ENCODE assay signal across 8 cellular contexts in the genomic region with DNA sequence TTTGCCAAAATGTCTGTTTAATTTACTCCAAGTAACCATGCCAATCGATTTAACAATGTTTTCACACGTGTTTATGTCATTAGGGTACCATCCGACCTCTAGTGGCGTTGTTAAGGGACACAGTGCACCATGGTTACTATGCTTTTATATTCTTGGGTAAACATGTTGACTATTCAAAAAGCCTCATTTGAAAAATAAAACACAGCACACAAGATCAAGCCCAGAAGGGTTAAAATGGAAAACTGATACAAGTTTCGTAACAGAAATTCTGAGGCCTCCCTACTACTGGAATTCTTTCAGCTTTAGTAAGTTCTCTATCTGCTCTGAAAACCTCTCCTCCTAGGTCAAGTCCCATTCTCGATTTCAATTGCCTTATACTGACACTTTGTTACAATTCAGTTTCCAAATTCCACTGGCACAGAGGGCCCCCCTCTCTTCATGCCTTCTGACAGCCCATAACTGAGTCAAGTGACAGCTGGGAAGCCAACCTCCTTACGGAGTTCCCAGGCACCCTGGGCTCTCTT. TPM values are rescaled to one million over a fixed set of nuclear protein-coding genes. Genes with fewer than 3 reads are reported as not detected.
A peak's percentile ranks its signal among the peaks of the same experiment; 100 is the strongest.
DNase-seq lines count a peak whose midpoint lies in the region; ATAC-seq and TF ChIP-seq lines count a peak whose summit lies in the region.

No MANE protein-coding gene starts in this region.

- H3K4me1 Mint-ChIP-seq in MCF 10A (ENCODE audit: insufficient read depth, unreplicated experiment), result peaks cover 26% of the 10 kb centered on the region

- H3K27me3 Mint-ChIP-seq in MCF 10A (ENCODE audit: insufficient read depth, unreplicated experiment), result no peaks in the 10 kb centered on the region

- H3K9ac ChIP-seq in NT2/D1 (ENCODE audit: insufficient read length, low read depth), result no peak overlapping the region

- no peaks in the 10 kb centered on the region for H3K36me3 Mint-ChIP-seq in MCF 10A (ENCODE audit: insufficient read depth, unreplicated experiment)

- H3K9me3 Mint-ChIP-seq in MCF 10A (ENCODE audit: unreplicated experiment), result no peaks in the 10 kb centered on the region

- H3K27ac ChIP-seq in lung (ENCODE audit: low read depth in 1 of 2, low read length in 1 of 2), result peak overlapping the region; percentile 52 to 86
- H3K27ac ChIP-seq in urinary bladder (ENCODE audit: low read depth), result peak overlapping the region; percentile 75

- intact Hi-C loops in MCF 10A (cut with micrococcal nuclease), result loop anchor here (5.0 to 10.0 kb wide), 2 partner anchors 230 to 528 kb away; no protein-coding TSS in a partner anchor

- DNase-seq in AG04449 (ENCODE audit: low read depth, low spot score), result no peak
- no peak for DNase-seq in GM06990 (ENCODE audit: extremely low read depth, insufficient read length)
- no peak for DNase-seq in NT2/D1 (ENCODE audit: low read depth, low spot score)
- DNase-seq in MCF 10A (ENCODE audit: unreplicated experiment), result peak; percentile 21
- no peak for DNase-seq in lung (ENCODE audit: low spot score)
- DNase-seq in putamen (ENCODE audit: low spot score), result no peak
- DNase-seq in activated effector memory CD4-positive, alpha-beta T cell treated with anti-CD3 and anti-CD28 coated beads, Interleukin-2, amount 50 U/mL, for 16 hours, result no peak

- H3K9me3 ChIP-seq in NT2/D1 (ENCODE audit: insufficient read depth, low read length), result no peaks in the 10 kb centered on the region
- no peaks in the 10 kb centered on the region for H3K9me3 ChIP-seq in lung (ENCODE audit: control insufficient read depth in 2 of 2, insufficient read depth in 1 of 2, low read length in 1 of 2)

- H3K4me3 ChIP-seq in AG04449 (ENCODE audit: low read depth, low read length) (peak overlapping the region; percentile 96), GM06990 (replicated peaks; ENCODE audit: low read depth, low read length) (peak overlapping the region; percentile 67; the same call in 1 of the 2 replicates), NT2/D1 (ENCODE audit: insufficient read length, low read depth) (peak overlapping the region; percentile 98), lung (no peak overlapping the region), urinary bladder (ENCODE audit: low read depth, low read length) (no peak overlapping the region)

- WGBS in lung, 2 donors, result 17 to 18% methylated on average over 7 of the region's 7 CpGs
- WGBS in urinary bladder, result 8% methylated on average over 7 of the region's 7 CpGs

- CTCF ChIA-PET in AG04449 (lab: Yijun Ruan, JAX), result interaction anchor here (0.7 to 3.3 kb wide), 16 partner anchors 10 to 228 kb away, joined by 3 to 15 read pairs (median 5); a partner anchor contains a TSS
- CTCF ChIA-PET in MCF 10A (lab: Yijun Ruan, JAX), result interaction anchor here (0.6 to 5.7 kb wide), 14 partner anchors 9 to 228 kb away, joined by 3 to 52 read pairs (median 4); no protein-coding TSS in a partner anchor

- H3K4me3 Mint-ChIP-seq in MCF 10A (ENCODE audit: unreplicated experiment), result peak overlapping the region; percentile 92

- peak overlapping the region; percentile 94 for H3K27ac Mint-ChIP-seq in MCF 10A (ENCODE audit: low read depth, unreplicated experiment)

- no peaks in the 10 kb centered on the region for H3K36me3 ChIP-seq in GM06990 (ENCODE audit: control insufficient read depth, insufficient read depth, low read length)
- H3K36me3 ChIP-seq in NT2/D1 (ENCODE audit: insufficient read depth, insufficient read length, low read length), result peaks cover 18% of the 10 kb centered on the region
- no peaks in the 10 kb centered on the region for H3K36me3 ChIP-seq in lung (ENCODE audit: control insufficient read depth in 2 of 2, insufficient read depth in 2 of 2, low read length in 2 of 2)
- H3K36me3 ChIP-seq in urinary bladder (ENCODE audit: insufficient read depth), result no peaks in the 10 kb centered on the region

- H3K4me1 ChIP-seq in NT2/D1 (ENCODE audit: insufficient read depth, insufficient read length) (peaks cover under 1% of the 10 kb centered on the region), lung (ENCODE audit: control insufficient read depth in 2 of 2, insufficient read depth in 2 of 2, low read length in 2 of 2) (peaks cover 5 to 38% of the 10 kb centered on the region in 2 donors), urinary bladder (ENCODE audit: insufficient read depth) (no peaks in the 10 kb centered on the region)

- POLR2A ChIA-PET in AG04449 (lab: Yijun Ruan, JAX) (interaction anchor here (1.2 kb wide), 1 partner anchor 11 kb away, joined by 3 read pairs; no protein-coding TSS in a partner anchor), MCF 10A (lab: Yijun Ruan, JAX) (interaction anchor here (0.6 to 6.8 kb wide), 12 partner anchors 19 to 391 kb away, joined by 3 to 68 read pairs (median 3); a partner anchor contains a TSS)

- ATAC-seq in lung (ENCODE audit: insufficient read depth, low FRiP score), result no peak

- no peaks in the 10 kb centered on the region for H3K27me3 ChIP-seq in GM06990 (replicated peaks; ENCODE audit: control insufficient read depth, insufficient read depth, low read length)
- no peaks in the 10 kb centered on the region for H3K27me3 ChIP-seq in NT2/D1 (ENCODE audit: insufficient read depth, insufficient read length)
- H3K27me3 ChIP-seq in lung (ENCODE audit: control insufficient read depth, insufficient read depth), result no peaks in the 10 kb centered on the region

- BruUV-seq in MCF 10A (replicated peaks; lab: Mats Ljungman, UMichigan), result TSS peak; percentile 95

- TF ChIP-seq CTCF in AG04449 (IDR thresholded peaks at IDR 0.05; ENCODE audit: insufficient read depth, low read length, missing control alignments), result peak; percentile 12
- TF ChIP-seq CTCF in GM06990 (IDR thresholded peaks at IDR 0.05; ENCODE audit: insufficient read depth, low read length, poor library complexity, severe bottlenecking), result peak; percentile 35
- peak; percentile 12 for TF ChIP-seq CTCF in MCF 10A (IDR thresholded peaks at IDR 0.05; ENCODE audit: unreplicated experiment)
- peak; percentile 16 for TF ChIP-seq CTCF in lung (IDR thresholded peaks at IDR 0.05; ENCODE audit: control extremely low read depth, extremely low read depth)

RNA-seq across cellular contexts. Expression of a gene that starts 2.1 kb away (rescaled TPM):
- total RNA-seq in MCF 10A (2022) (35.6 and 36.9 TPM in 2 replicates), lung (10 to 100 TPM; 31.9 to 86.3 TPM), urinary bladder (51.2 TPM)
- polyA plus RNA-seq in lung (10 to 100 TPM; 20.6 to 37.5 TPM), urinary bladder (39.8 TPM)

Comparison
In these comparisons a context has a peak if more than half of its experiments do, and no peak if none do; other contexts are left out.
1. H3K4me3 ChIP-seq: peak in AG04449 (single experiment), GM06990 (single experiment) and NT2/D1 (single experiment); none in lung (single experiment) and urinary bladder (single experiment).
2. Peak in every context shown above with its lines, with median percentiles within 50 percentile points of each other: CTCF ChIP-seq.